In the genomic region with DNA sequence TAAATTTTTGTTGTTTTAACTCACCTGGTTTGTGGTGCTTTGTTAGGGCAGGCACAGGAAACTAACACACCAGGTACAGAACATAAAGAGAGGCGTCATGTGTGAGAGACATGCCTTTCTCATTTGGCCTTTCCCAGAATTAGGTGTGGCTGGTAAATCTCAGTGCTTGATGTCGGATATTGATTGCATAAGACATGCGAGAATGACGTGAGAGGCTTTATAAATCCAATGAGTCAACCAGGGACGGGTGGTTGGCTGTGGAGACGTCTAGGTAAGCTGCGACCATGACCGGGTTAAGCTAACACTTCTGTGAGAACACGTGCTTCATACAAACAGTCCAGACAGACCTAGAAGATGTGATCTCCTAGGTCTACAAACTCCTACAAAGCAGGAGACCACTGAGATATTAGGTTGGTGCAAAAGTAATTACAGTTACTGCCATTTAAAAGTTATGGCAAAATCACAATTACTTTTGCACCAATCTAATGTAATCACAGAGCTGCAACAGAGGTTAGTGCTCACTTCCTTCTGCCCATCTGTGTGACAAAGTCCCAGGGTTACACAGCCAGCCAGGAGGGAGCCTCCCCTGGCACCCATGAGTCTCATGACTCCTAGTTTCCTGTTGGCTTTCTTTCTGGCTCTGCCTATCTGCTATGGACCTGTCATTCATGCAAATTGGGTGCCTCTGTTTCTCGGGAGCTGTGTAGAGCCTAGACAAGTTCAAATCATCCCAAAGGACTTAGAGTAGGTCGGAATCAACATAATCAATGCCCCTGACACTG, we compare ENCODE assay signal across 13 cellular contexts.
DNase-seq lines count a peak whose midpoint lies in the region; ATAC-seq and TF ChIP-seq lines count a peak whose summit lies in the region.
"Had no signal": no experiment of that assay in that cellular context is flagged by ENCODE, and none has a peak within 500 bp of the region (broad histone marks: within the 10 kb centered on the region; RNA-seq: fewer than 3 reads in every experiment).

No MANE protein-coding gene starts in this region.

- DNase-seq in LoVo (ENCODE audit: low spot score) (peak; percentile 22), SW480 (ENCODE audit: low spot score) (peak; percentile 16), iris pigment epithelial cell (ENCODE audit: low read depth) (peak; percentile 76), suprapubic skin (ENCODE audit: low spot score in 2 of 2) (no peak), NCI-H1694 (lab: John Stamatoyannopoulos, UW) (no peak), erythroblast (lab: John Stamatoyannopoulos, UW) (no peak)
- DNase-seq: activated CD4-positive, alpha-beta T cell treated with anti-CD3 and anti-CD28 coated beads, Interleukin-2, amount 10 ng/mL, durations not matched to agents 24 days and 14 days; C1 segment of cervical spinal cord; HCEC 1CT; immature natural killer cell; stimulated activated CD4-positive, alpha-beta T cell treated with anti-CD3 and anti-CD28 coated beads, Interleukin-4, amount 100 ng/mL, for 1 hour; stimulated activated naive B cell treated with anti-CD40 and anti-IgM and Interleukin-4, amounts not matched to agents 10 μg/mL and 1 μg/mL and 100 μg/mL, for 72 hours had no signal

- H3K4me3 ChIP-seq in suprapubic skin = no peak overlapping the region

- WGBS in suprapubic skin = 62% methylated on average over 11 of the region's 11 CpGs

- no peak for TF ChIP-seq POLR2A in suprapubic skin (IDR thresholded peaks at IDR 0.05)
- TF ChIP-seq POLR2A in erythroblast (IDR thresholded peaks at IDR 0.05; ENCODE audit: low read length) = no peak

- TF ChIP-seq EP300 in suprapubic skin (IDR thresholded peaks at IDR 0.05) = no peak

- ATAC-seq in GM21381 (IDR thresholded peaks at IDR 0.05; ENCODE audit: unreplicated experiment) = no peak
- ATAC-seq: stimulated activated naive B cell treated with anti-CD40 and anti-IgM and Interleukin-4, amounts not matched to agents 10 μg/mL and 1 μg/mL and 100 μg/mL, for 72 hours had no signal

- H3K4me1 ChIP-seq in suprapubic skin = no peaks in the 10 kb centered on the region

- no peak for TF ChIP-seq CTCF in suprapubic skin (IDR thresholded peaks at IDR 0.05)

- no peaks in the 10 kb centered on the region for H3K36me3 ChIP-seq in suprapubic skin

- no peaks in the 10 kb centered on the region for H3K9me3 ChIP-seq in suprapubic skin

- H3K27ac ChIP-seq in suprapubic skin = peak overlapping the region; percentile 81

- no peaks in the 10 kb centered on the region for H3K27me3 ChIP-seq in suprapubic skin

Comparison
In these comparisons a context has a peak if more than half of its experiments do, and no peak if none do; other contexts are left out.
1. DNase-seq: peak in LoVo (single experiment), SW480 (single experiment) and iris pigment epithelial cell (single experiment); none in suprapubic skin (0 of 2), NCI-H1694 (single experiment) and erythroblast (0 of 2).